In genomic region chr4:170167678-170168077, GRCh38 we compare ENCODE assay signal across 7 cellular contexts.
"Had no signal": no experiment of that assay in that cellular context is flagged by ENCODE, and none has a peak within 500 bp of the region (broad histone marks: within the 10 kb centered on the region; RNA-seq: fewer than 3 reads in every experiment).

No MANE protein-coding gene starts in this region.

- H3K4me1 ChIP-seq: HAP-1 had no signal

- H3K36me3 ChIP-seq: HAP-1 had no signal

- ATAC-seq: HCT116, K562 had no signal

- H3K4me3 ChIP-seq: HAP-1, K562 had no signal

- DNase-seq: GOT3, H7, IMR-90, KG1 had no signal
